23 cellular contexts compared by ENCODE assay signal in genomic region chr1:24827737-24828136, GRCh38.
A peak's percentile ranks its signal among the peaks of the same experiment; 100 is the strongest.
DNase-seq lines count a peak whose midpoint lies in the region; ATAC-seq, FAIRE-seq and TF ChIP-seq lines count a peak whose summit lies in the region.
"Had no signal": no experiment of that assay in that cellular context is flagged by ENCODE, and none has a peak within 500 bp of the region (broad histone marks: within the 10 kb centered on the region; RNA-seq: fewer than 3 reads in every experiment).

No MANE protein-coding gene starts in this region.

- H3K27ac ChIP-seq in A673 (ENCODE audit: low read depth, low read length, poor library complexity, severe bottlenecking), result peak overlapping the region; percentile 11
- H3K27ac ChIP-seq in GM23338 (ENCODE audit: low read depth), result peak overlapping the region; percentile 7; the same call in 1 of the 2 replicates
- H3K27ac ChIP-seq: suprapubic skin, VCaP had no signal

- H3K4me1 ChIP-seq in A673 (ENCODE audit: insufficient read depth, low read length, poor library complexity, severe bottlenecking) (peaks cover 65% of the 10 kb centered on the region), GM23338 (ENCODE audit: insufficient read depth) (no peaks in the 10 kb centered on the region)

- H3K36me3 Mint-ChIP-seq in GM23338 (ENCODE audit: low read depth) (peaks cover 20% of the 10 kb centered on the region), nephron progenitor cell (ENCODE audit: low read depth) (peaks cover 6% of the 10 kb centered on the region)
- H3K36me3 Mint-ChIP-seq: activated naive CD4-positive, alpha-beta T cell treated with anti-CD3 and anti-CD28 coated beads, Interleukin-2, amount 10 ng/mL, durations not matched to agents 7 days and 5 days; CD8-positive, alpha-beta T cell; naive thymus-derived CD8-positive, alpha-beta T cell had no signal

- H3K9me3 Mint-ChIP-seq in GM23338 (no peaks in the 10 kb centered on the region; the same call in 2 of the 3 replicates), nephron progenitor cell (no peaks in the 10 kb centered on the region)
- H3K9me3 Mint-ChIP-seq: activated naive CD4-positive, alpha-beta T cell treated with anti-CD3 and anti-CD28 coated beads, Interleukin-2, amount 10 ng/mL, durations not matched to agents 7 days and 5 days; activated T-cell treated with anti-CD3 and anti-CD28 coated beads, Interleukin-2, amount 50 U/mL, for 24 hours; CD8-positive, alpha-beta T cell; naive thymus-derived CD8-positive, alpha-beta T cell; T-helper 1 cell treated with Interleukin-12 subunit alpha and Interleukin-12 subunit beta and Interleukin-4 antibody, amounts not matched to agents 30 μg/mL and 1 μg/mL, for 36 hours had no signal

- CTCF ChIA-PET in A673 (lab: Charles Lee), result interaction anchor here (0.7 to 1.5 kb wide), 2 partner anchors 107 to 139 kb away, joined by 4 to 15 read pairs; no protein-coding TSS in a partner anchor

- TF ChIP-seq CTCF in A673 (conservative IDR thresholded peaks at IDR 0.05; ENCODE audit: low read depth, low read length) (no peak), GM23338 (conservative IDR thresholded peaks at IDR 0.05; ENCODE audit: low read depth in 2 of 2) (no peak), cardiac fibroblast (IDR thresholded peaks at IDR 0.05; ENCODE audit: low read depth, low read length) (no peak), nephron progenitor cell (IDR thresholded peaks at IDR 0.05) (no peak)

- no peaks in the 10 kb centered on the region for H3K9me3 ChIP-seq in A673 (ENCODE audit: low read depth, low read length, poor library complexity, severe bottlenecking)
- H3K9me3 ChIP-seq: ascending aorta, suprapubic skin had no signal

- H3K27me3 Mint-ChIP-seq in GM23338 (ENCODE audit: insufficient read depth, low read depth, poor library complexity), result no peaks in the 10 kb centered on the region
- H3K27me3 Mint-ChIP-seq in nephron progenitor cell (ENCODE audit: low read depth, poor library complexity), result no peaks in the 10 kb centered on the region

- no peaks in the 10 kb centered on the region for H3F3A ChIP-seq in GM23338 (replicated peaks; ENCODE audit: low read depth)

- POLR2A ChIA-PET in A673 (lab: Charles Lee; ENCODE audit: low non-redundant PET), result no interaction called here

- peaks cover 90% of the 10 kb centered on the region for H3K79me2 ChIP-seq in GM23338 (replicated peaks; ENCODE audit: insufficient read depth)

- H3K4me1 Mint-ChIP-seq in GM23338, result peaks cover 16% of the 10 kb centered on the region
- peaks cover 64% of the 10 kb centered on the region for H3K4me1 Mint-ChIP-seq in nephron progenitor cell
- H3K4me1 Mint-ChIP-seq: activated naive CD4-positive, alpha-beta T cell treated with anti-CD3 and anti-CD28 coated beads, Interleukin-2, amount 10 ng/mL, durations not matched to agents 7 days and 5 days had no signal

- H3K36me3 ChIP-seq in A673 (ENCODE audit: insufficient read depth, low read length, poor library complexity, severe bottlenecking), result peaks cover 5% of the 10 kb centered on the region
- H3K36me3 ChIP-seq in GM23338 (ENCODE audit: insufficient read depth), result no peaks in the 10 kb centered on the region
- H3K36me3 ChIP-seq: ascending aorta, suprapubic skin had no signal

- H3K4me3 Mint-ChIP-seq in GM23338 (no peak overlapping the region), nephron progenitor cell (peak overlapping the region; percentile 15)
- H3K4me3 Mint-ChIP-seq: activated CD8-positive, alpha-beta T cell treated with anti-CD3 and anti-CD28 coated beads, Interleukin-2, amount 10 ng/mL, durations not matched to agents 7 days and 5 days; activated naive CD4-positive, alpha-beta T cell treated with anti-CD3 and anti-CD28 coated beads, Interleukin-2, amount 10 ng/mL, durations not matched to agents 7 days and 5 days; activated T-cell treated with anti-CD3 and anti-CD28 coated beads, Interleukin-2, amount 50 U/mL, for 24 hours; CD8-positive, alpha-beta T cell; naive thymus-derived CD8-positive, alpha-beta T cell; T-helper 1 cell treated with Interleukin-12 subunit alpha and Interleukin-12 subunit beta and Interleukin-4 antibody, amounts not matched to agents 30 μg/mL and 1 μg/mL, for 36 hours had no signal

- H3K27me3 ChIP-seq in A673 (replicated peaks; ENCODE audit: insufficient read depth, low read depth, low read length, poor library complexity) (no peaks in the 10 kb centered on the region), GM23338 (ENCODE audit: insufficient read depth) (no peaks in the 10 kb centered on the region)
- H3K27me3 ChIP-seq: ascending aorta, suprapubic skin had no signal

- no peaks in the 10 kb centered on the region for H3K9me2 ChIP-seq in GM23338 (ENCODE audit: insufficient read depth)

- intact Hi-C loops in A673 (cut with micrococcal nuclease; ENCODE audit: unreplicated experiment), result no loop called here

- H3K4me3 ChIP-seq in A673 (ENCODE audit: low read depth, low read length, poor library complexity, severe bottlenecking) (no peak overlapping the region), GM23338 (no peak overlapping the region), cardiac fibroblast (replicated peaks in 1 of 2; ENCODE audit: low read depth in 2 of 2, low read length in 2 of 2) (no peak overlapping the region)
- H3K4me3 ChIP-seq: suprapubic skin had no signal

- in situ Hi-C loops in ACHN (cut with HindIII; ENCODE audit: low pct_ligation_motif_present, low pct_unique_long_range_greater_than_20kb, low sequenced_read_pairs), result no loop called here

- DNase-seq in A673 (ENCODE audit: low spot score), result peak; percentile 45
- no peak for DNase-seq in GM23338 (ENCODE audit: low spot score)
- peak; percentile 45 to 52 for DNase-seq in cardiac fibroblast (ENCODE audit: low read depth in 2 of 2)
- no peak for DNase-seq in nephron progenitor cell
- DNase-seq in NCI-H2227 (lab: John Stamatoyannopoulos, UW; ENCODE audit: unreplicated experiment), result no peak
- no peak for DNase-seq in ACHN
- no peak for DNase-seq in RCC 7860 (ENCODE audit: low spot score)
- DNase-seq: activated CD8-positive, alpha-beta T cell treated with anti-CD3 and anti-CD28 coated beads, Interleukin-2, amount 10 ng/mL, durations not matched to agents 7 days and 5 days; activated naive CD4-positive, alpha-beta T cell treated with anti-CD3 and anti-CD28 coated beads, Interleukin-2, amount 10 ng/mL, durations not matched to agents 7 days and 5 days; activated T-cell treated with anti-CD3 and anti-CD28 coated beads, Interleukin-2, amount 50 U/mL, for 24 hours; CD8-positive, alpha-beta T cell; DMS53; effector memory CD4-positive, alpha-beta T cell; naive thymus-derived CD8-positive, alpha-beta T cell; NCI-H1048; NCI-H2029; NCI-H510A had no signal

- ATAC-seq in GM23338 (no peak), GM21737 (IDR thresholded peaks at IDR 0.05; ENCODE audit: unreplicated experiment) (no peak)
- ATAC-seq: activated CD8-positive, alpha-beta T cell treated with anti-CD3 and anti-CD28 coated beads, Interleukin-2, amount 10 ng/mL, durations not matched to agents 7 days and 5 days; CD8-positive, alpha-beta T cell; naive thymus-derived CD8-positive, alpha-beta T cell had no signal

- no peak overlapping the region for H3K4me2 ChIP-seq in GM23338

- peaks cover 55% of the 10 kb centered on the region for H4K20me1 ChIP-seq in GM23338 (replicated peaks; ENCODE audit: insufficient read depth)

- no TSS peak for BruUV-seq in A673 (replicated peaks; lab: Mats Ljungman, UMichigan)

- no peak for FAIRE-seq in RCC 7860 (lab: Jason Lieb, UNC)
- FAIRE-seq: keratinocyte had no signal

- no peak overlapping the region for H3K27ac Mint-ChIP-seq in GM23338
- H3K27ac Mint-ChIP-seq in nephron progenitor cell, result peak overlapping the region; percentile 53
- H3K27ac Mint-ChIP-seq: activated CD8-positive, alpha-beta T cell treated with anti-CD3 and anti-CD28 coated beads, Interleukin-2, amount 10 ng/mL, durations not matched to agents 7 days and 5 days; activated naive CD4-positive, alpha-beta T cell treated with anti-CD3 and anti-CD28 coated beads, Interleukin-2, amount 10 ng/mL, durations not matched to agents 7 days and 5 days; activated T-cell treated with anti-CD3 and anti-CD28 coated beads, Interleukin-2, amount 50 U/mL, for 24 hours; CD8-positive, alpha-beta T cell; naive thymus-derived CD8-positive, alpha-beta T cell; T-helper 1 cell treated with Interleukin-12 subunit alpha and Interleukin-12 subunit beta and Interleukin-4 antibody, amounts not matched to agents 30 μg/mL and 1 μg/mL, for 36 hours had no signal

- H2AFZ ChIP-seq in GM23338, result no peak overlapping the region

TF ChIP-seq in GM23338, 12 proteins besides CTCF, POLR2A, EP300 and RAD21 (continues in another document):
- no peak for TF ChIP-seq CREB1 (CRISPR knock-in tag; IDR thresholded peaks at IDR 0.05; ENCODE audit: low read depth)
- TF ChIP-seq NANOG (IDR thresholded peaks at IDR 0.05; ENCODE audit: borderline replicate concordance), result no peak
- no peak for TF ChIP-seq JUNB (IDR thresholded peaks at IDR 0.05; ENCODE audit: unreplicated experiment)
- TF ChIP-seq ETS1 (IDR thresholded peaks at IDR 0.05), result no peak

Comparison
In these comparisons a context has a peak if more than half of its experiments do, and no peak if none do; other contexts are left out.
1. DNase-seq: peak in A673 (single experiment) and cardiac fibroblast (2 of 2); none in GM23338 (single experiment), nephron progenitor cell (single experiment), NCI-H2227 (single experiment), ACHN (single experiment) and RCC 7860 (single experiment).